ENCODE assay signal across 1 cellular context in genomic region chr3:179653106-179653776, GRCh38.
TF ChIP-seq lines count a peak whose summit lies in the region.

No MANE protein-coding gene starts in this region.

TF ChIP-seq in GM12878, 131 proteins besides CTCF, POLR2A, EP300 and RAD21 (continued from another document and continues in another):
- TF ChIP-seq ATF7 (IDR thresholded peaks at IDR 0.05; ENCODE audit: low read depth) (no peak), SREBF1 (IDR thresholded peaks at IDR 0.05; ENCODE audit: low read length) (no peak), PRDM15 (CRISPR knock-in tag; IDR thresholded peaks at IDR 0.05) (no peak), RFX5 (IDR thresholded peaks at IDR 0.05; ENCODE audit: low read depth, low read length) (no peak), ZZZ3 (IDR thresholded peaks at IDR 0.05; ENCODE audit: control insufficient read depth, insufficient read length, low read depth) (no peak), JUND (IDR thresholded peaks at IDR 0.05; ENCODE audit: low read depth, low read length) (no peak), MTA3 (IDR thresholded peaks at IDR 0.05; ENCODE audit: borderline replicate concordance, low read length) (no peak), HDGF (IDR thresholded peaks at IDR 0.05) (no peak), REST (IDR thresholded peaks at IDR 0.05; ENCODE audit: low read depth, low read length) (no peak), CHD1 (IDR thresholded peaks at IDR 0.05; ENCODE audit: low read depth, low read length) (no peak), ESRRA (IDR thresholded peaks at IDR 0.05; ENCODE audit: low read length) (no peak), ATF3 (IDR thresholded peaks at IDR 0.05; ENCODE audit: borderline replicate concordance, extremely low read depth, low read depth, low read length) (no peak), STAT3 (IDR thresholded peaks at IDR 0.05; ENCODE audit: low read depth, low read length) (no peak), PML (IDR thresholded peaks at IDR 0.05; ENCODE audit: low read length) (no peak), SMARCA5 (IDR thresholded peaks at IDR 0.05) (no peak; the same call in 1 of the 2 replicates), EED (IDR thresholded peaks at IDR 0.05; ENCODE audit: low read depth) (no peak; the same call in 1 of the 2 replicates), MYC (IDR thresholded peaks at IDR 0.05; ENCODE audit: insufficient read depth, insufficient read length, insufficient replicate concordance, low read length, severe bottlenecking) (no peak), RCOR1 (conservative IDR thresholded peaks at IDR 0.05; ENCODE audit: low read depth, low read length) (no peak), BACH1 (IDR thresholded peaks at IDR 0.05; ENCODE audit: borderline replicate concordance) (no peak), ZNF622 (IDR thresholded peaks at IDR 0.05) (no peak), MAX (IDR thresholded peaks at IDR 0.05; ENCODE audit: low read depth, low read length) (peak; percentile 37; the same call in 1 of the 2 replicates), CHD4 (IDR thresholded peaks at IDR 0.05) (no peak), IKZF2 (IDR thresholded peaks at IDR 0.05) (no peak), ZSCAN29 (IDR thresholded peaks at IDR 0.05) (no peak), IKZF1 (conservative IDR thresholded peaks at IDR 0.05) (peak; percentile 50), TCF7 (IDR thresholded peaks at IDR 0.05; ENCODE audit: borderline replicate concordance) (no peak), CHD2 (IDR thresholded peaks at IDR 0.05; ENCODE audit: borderline replicate concordance, low read depth, low read length) (no peak), SPI1 (IDR thresholded peaks at IDR 0.05; ENCODE audit: borderline replicate concordance, insufficient read depth, low read depth, low read length) (no peak), BMI1 (IDR thresholded peaks at IDR 0.05; ENCODE audit: borderline replicate concordance) (no peak), POU2F2 (IDR thresholded peaks at IDR 0.05; ENCODE audit: borderline replicate concordance, low read depth, low read length) (no peak), PAX5 (IDR thresholded peaks at IDR 0.05; ENCODE audit: borderline replicate concordance, low read depth, low read length) (no peak), HCFC1 (IDR thresholded peaks at IDR 0.05; ENCODE audit: low read length) (no peak; the same call in 1 of the 2 replicates), RAD51 (IDR thresholded peaks at IDR 0.05) (no peak), MYB (IDR thresholded peaks at IDR 0.05; ENCODE audit: borderline replicate concordance, low read depth, low read length) (no peak), SP1 (IDR thresholded peaks at IDR 0.05; ENCODE audit: low read depth, low read length) (no peak), SMAD5 (IDR thresholded peaks at IDR 0.05; ENCODE audit: low read depth) (no peak), ZBED1 (IDR thresholded peaks at IDR 0.05; ENCODE audit: borderline replicate concordance) (no peak), RB1 (IDR thresholded peaks at IDR 0.05; ENCODE audit: borderline replicate concordance) (no peak), SREBF2 (IDR thresholded peaks at IDR 0.05; ENCODE audit: low read length) (no peak)
- TF ChIP-seq, protein P1, sequence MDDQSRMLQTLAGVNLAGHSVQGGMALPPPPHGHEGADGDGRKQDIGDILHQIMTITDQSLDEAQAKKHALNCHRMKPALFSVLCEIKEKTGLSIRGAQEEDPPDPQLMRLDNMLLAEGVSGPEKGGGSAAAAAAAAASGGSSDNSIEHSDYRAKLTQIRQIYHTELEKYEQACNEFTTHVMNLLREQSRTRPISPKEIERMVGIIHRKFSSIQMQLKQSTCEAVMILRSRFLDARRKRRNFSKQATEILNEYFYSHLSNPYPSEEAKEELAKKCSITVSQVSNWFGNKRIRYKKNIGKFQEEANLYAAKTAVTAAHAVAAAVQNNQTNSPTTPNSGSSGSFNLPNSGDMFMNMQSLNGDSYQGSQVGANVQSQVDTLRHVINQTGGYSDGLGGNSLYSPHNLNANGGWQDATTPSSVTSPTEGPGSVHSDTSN (IDR thresholded peaks at IDR 0.05; ENCODE audit: insufficient replicate concordance, low read depth, low read length) = no peak
- TF ChIP-seq, protein P2, sequence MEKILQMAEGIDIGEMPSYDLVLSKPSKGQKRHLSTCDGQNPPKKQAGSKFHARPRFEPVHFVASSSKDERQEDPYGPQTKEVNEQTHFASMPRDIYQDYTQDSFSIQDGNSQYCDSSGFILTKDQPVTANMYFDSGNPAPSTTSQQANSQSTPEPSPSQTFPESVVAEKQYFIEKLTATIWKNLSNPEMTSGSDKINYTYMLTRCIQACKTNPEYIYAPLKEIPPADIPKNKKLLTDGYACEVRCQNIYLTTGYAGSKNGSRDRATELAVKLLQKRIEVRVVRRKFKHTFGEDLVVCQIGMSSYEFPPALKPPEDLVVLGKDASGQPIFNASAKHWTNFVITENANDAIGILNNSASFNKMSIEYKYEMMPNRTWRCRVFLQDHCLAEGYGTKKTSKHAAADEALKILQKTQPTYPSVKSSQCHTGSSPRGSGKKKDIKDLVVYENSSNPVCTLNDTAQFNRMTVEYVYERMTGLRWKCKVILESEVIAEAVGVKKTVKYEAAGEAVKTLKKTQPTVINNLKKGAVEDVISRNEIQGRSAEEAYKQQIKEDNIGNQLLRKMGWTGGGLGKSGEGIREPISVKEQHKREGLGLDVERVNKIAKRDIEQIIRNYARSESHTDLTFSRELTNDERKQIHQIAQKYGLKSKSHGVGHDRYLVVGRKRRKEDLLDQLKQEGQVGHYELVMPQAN (conservative IDR thresholded peaks at IDR 0.05) = peak; percentile 66
- TF ChIP-seq, protein P3, sequence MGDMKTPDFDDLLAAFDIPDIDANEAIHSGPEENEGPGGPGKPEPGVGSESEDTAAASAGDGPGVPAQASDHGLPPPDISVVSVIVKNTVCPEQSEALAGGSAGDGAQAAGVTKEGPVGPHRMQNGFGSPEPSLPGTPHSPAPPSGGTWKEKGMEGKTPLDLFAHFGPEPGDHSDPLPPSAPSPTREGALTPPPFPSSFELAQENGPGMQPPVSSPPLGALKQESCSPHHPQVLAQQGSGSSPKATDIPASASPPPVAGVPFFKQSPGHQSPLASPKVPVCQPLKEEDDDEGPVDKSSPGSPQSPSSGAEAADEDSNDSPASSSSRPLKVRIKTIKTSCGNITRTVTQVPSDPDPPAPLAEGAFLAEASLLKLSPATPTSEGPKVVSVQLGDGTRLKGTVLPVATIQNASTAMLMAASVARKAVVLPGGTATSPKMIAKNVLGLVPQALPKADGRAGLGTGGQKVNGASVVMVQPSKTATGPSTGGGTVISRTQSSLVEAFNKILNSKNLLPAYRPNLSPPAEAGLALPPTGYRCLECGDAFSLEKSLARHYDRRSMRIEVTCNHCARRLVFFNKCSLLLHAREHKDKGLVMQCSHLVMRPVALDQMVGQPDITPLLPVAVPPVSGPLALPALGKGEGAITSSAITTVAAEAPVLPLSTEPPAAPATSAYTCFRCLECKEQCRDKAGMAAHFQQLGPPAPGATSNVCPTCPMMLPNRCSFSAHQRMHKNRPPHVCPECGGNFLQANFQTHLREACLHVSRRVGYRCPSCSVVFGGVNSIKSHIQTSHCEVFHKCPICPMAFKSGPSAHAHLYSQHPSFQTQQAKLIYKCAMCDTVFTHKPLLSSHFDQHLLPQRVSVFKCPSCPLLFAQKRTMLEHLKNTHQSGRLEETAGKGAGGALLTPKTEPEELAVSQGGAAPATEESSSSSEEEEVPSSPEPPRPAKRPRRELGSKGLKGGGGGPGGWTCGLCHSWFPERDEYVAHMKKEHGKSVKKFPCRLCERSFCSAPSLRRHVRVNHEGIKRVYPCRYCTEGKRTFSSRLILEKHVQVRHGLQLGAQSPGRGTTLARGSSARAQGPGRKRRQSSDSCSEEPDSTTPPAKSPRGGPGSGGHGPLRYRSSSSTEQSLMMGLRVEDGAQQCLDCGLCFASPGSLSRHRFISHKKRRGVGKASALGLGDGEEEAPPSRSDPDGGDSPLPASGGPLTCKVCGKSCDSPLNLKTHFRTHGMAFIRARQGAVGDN (IDR thresholded peaks at IDR 0.05) = peak; percentile 47; the same call in 1 of the 2 replicates
- TF ChIP-seq, protein P4, sequence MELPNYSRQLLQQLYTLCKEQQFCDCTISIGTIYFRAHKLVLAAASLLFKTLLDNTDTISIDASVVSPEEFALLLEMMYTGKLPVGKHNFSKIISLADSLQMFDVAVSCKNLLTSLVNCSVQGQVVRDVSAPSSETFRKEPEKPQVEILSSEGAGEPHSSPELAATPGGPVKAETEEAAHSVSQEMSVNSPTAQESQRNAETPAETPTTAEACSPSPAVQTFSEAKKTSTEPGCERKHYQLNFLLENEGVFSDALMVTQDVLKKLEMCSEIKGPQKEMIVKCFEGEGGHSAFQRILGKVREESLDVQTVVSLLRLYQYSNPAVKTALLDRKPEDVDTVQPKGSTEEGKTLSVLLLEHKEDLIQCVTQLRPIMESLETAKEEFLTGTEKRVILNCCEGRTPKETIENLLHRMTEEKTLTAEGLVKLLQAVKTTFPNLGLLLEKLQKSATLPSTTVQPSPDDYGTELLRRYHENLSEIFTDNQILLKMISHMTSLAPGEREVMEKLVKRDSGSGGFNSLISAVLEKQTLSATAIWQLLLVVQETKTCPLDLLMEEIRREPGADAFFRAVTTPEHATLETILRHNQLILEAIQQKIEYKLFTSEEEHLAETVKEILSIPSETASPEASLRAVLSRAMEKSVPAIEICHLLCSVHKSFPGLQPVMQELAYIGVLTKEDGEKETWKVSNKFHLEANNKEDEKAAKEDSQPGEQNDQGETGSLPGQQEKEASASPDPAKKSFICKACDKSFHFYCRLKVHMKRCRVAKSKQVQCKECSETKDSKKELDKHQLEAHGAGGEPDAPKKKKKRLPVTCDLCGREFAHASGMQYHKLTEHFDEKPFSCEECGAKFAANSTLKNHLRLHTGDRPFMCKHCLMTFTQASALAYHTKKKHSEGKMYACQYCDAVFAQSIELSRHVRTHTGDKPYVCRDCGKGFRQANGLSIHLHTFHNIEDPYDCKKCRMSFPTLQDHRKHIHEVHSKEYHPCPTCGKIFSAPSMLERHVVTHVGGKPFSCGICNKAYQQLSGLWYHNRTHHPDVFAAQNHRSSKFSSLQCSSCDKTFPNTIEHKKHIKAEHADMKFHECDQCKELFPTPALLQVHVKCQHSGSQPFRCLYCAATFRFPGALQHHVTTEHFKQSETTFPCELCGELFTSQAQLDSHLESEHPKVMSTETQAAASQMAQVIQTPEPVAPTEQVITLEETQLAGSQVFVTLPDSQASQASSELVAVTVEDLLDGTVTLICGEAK (IDR thresholded peaks at IDR 0.05; ENCODE audit: borderline replicate concordance) = no peak
